ENCODE assay signal across 15 cellular contexts in genomic region chr5:92884464-92884863, GRCh38.
A peak's percentile ranks its signal among the peaks of the same experiment; 100 is the strongest.
DNase-seq lines count a peak whose midpoint lies in the region; ATAC-seq and TF ChIP-seq lines count a peak whose summit lies in the region.
"Had no signal": no experiment of that assay in that cellular context is flagged by ENCODE, and none has a peak within 500 bp of the region (broad histone marks: within the 10 kb centered on the region; RNA-seq: fewer than 3 reads in every experiment).

No MANE protein-coding gene starts in this region.

- H3K27ac ChIP-seq in A673 (ENCODE audit: low read depth, low read length, poor library complexity, severe bottlenecking) (no peak overlapping the region), neural cell (ENCODE audit: low read length) (peak overlapping the region; percentile 71)
- H3K27ac ChIP-seq: C4-2B had no signal

- peaks cover 45% of the 10 kb centered on the region for H3K4me1 Mint-ChIP-seq in HFFc6 (ENCODE audit: low read depth)
- no peaks in the 10 kb centered on the region for H3K4me1 Mint-ChIP-seq in natural killer cell treated with Interleukin-12 subunit alpha and Interleukin-12 subunit beta and Interleukin-15 and Interleukin-18, amount 100 ng/mL, for 72 hours (ENCODE audit: low read depth in 2 of 2)
- H3K4me1 Mint-ChIP-seq: CD4-positive, alpha-beta memory T cell had no signal

- H3K9me3 ChIP-seq in A673 (ENCODE audit: low read depth, low read length, poor library complexity, severe bottlenecking) (no peaks in the 10 kb centered on the region), neural cell (ENCODE audit: low read length) (peaks cover 2% of the 10 kb centered on the region)
- H3K9me3 ChIP-seq: HAP-1 had no signal

- no TSS peak for BruUV-seq in A673 (replicated peaks; lab: Mats Ljungman, UMichigan)

- TF ChIP-seq EP300 in neural cell (conservative IDR thresholded peaks at IDR 0.05; ENCODE audit: poor library complexity, severe bottlenecking) = peak; percentile 97

- no peaks in the 10 kb centered on the region for H3K9me2 ChIP-seq in neural cell (ENCODE audit: insufficient read depth, low read length)

- TF ChIP-seq CTCF in A673 (conservative IDR thresholded peaks at IDR 0.05; ENCODE audit: low read depth, low read length) (no peak), HFFc6 (IDR thresholded peaks at IDR 0.05) (peak; percentile 23), neural cell (IDR thresholded peaks at IDR 0.05; ENCODE audit: poor library complexity, severe bottlenecking) (peak; percentile 47)

- 0 out of 2 replicates have a peak, but pooled peaks cover 4% of the 10 kb centered on the region for H3K9me3 Mint-ChIP-seq in HFFc6
- peaks cover 3% of the 10 kb centered on the region for H3K9me3 Mint-ChIP-seq in natural killer cell treated with Interleukin-12 subunit alpha and Interleukin-12 subunit beta and Interleukin-15 and Interleukin-18, amount 100 ng/mL, for 72 hours

- H3K27me3 ChIP-seq in A673 (replicated peaks; ENCODE audit: insufficient read depth, low read depth, low read length, poor library complexity) = no peaks in the 10 kb centered on the region
- no peaks in the 10 kb centered on the region for H3K27me3 ChIP-seq in neural cell (ENCODE audit: insufficient read depth, low read depth, low read length)

- POLR2A ChIA-PET in A673 (lab: Charles Lee; ENCODE audit: low non-redundant PET) = no interaction called here

- no peaks in the 10 kb centered on the region for H3K36me3 ChIP-seq in A673 (ENCODE audit: insufficient read depth, low read length, poor library complexity, severe bottlenecking)
- H3K36me3 ChIP-seq in neural cell (ENCODE audit: insufficient read depth, low read length) = no peaks in the 10 kb centered on the region
- H3K36me3 ChIP-seq: HAP-1 had no signal

- H4K20me1 ChIP-seq in neural cell (ENCODE audit: insufficient read depth) = no peaks in the 10 kb centered on the region

- peak; percentile 42 for ATAC-seq in SK-N-SH treated with all-trans-retinoic acid at 6 μM for 48 hours
- ATAC-seq in natural killer cell treated with Interleukin-12 subunit alpha and Interleukin-12 subunit beta and Interleukin-15 and Interleukin-18, amount 100 ng/mL, for 72 hours = no peak
- ATAC-seq: K562 had no signal

- no peaks in the 10 kb centered on the region for H3K79me2 ChIP-seq in neural cell (replicated peaks; ENCODE audit: insufficient read depth, low read length)

- DNase-seq in A673 (ENCODE audit: low spot score) (peak; percentile 60), HFFc6 (no peak), NCI-H2196 treated with DMSO at 0.1 percent for 48 hours (lab: John Stamatoyannopoulos, UW; ENCODE audit: unreplicated experiment) (no peak)
- no peak for DNase-seq in natural killer cell treated with Interleukin-12 subunit alpha and Interleukin-12 subunit beta and Interleukin-15 and Interleukin-18, amount 100 ng/mL, for 72 hours (ENCODE audit: low spot score)
- DNase-seq in activated CD8-positive, alpha-beta memory T cell treated with anti-CD3 and anti-CD28 coated beads for 24 hours = no peak
- DNase-seq: 8988T; ACHN; CD4-positive, alpha-beta memory T cell; DND-41; GF-D8 had no signal

- H3K4me3 ChIP-seq in A673 (ENCODE audit: low read depth, low read length, poor library complexity, severe bottlenecking) (no peak overlapping the region), neural cell (ENCODE audit: low read length) (peak overlapping the region; percentile 17)
- H3K4me3 ChIP-seq: HAP-1, K562 had no signal

- H3K27ac Mint-ChIP-seq in HFFc6 = no peak overlapping the region
- H3K27ac Mint-ChIP-seq in natural killer cell treated with Interleukin-12 subunit alpha and Interleukin-12 subunit beta and Interleukin-15 and Interleukin-18, amount 100 ng/mL, for 72 hours = no peak overlapping the region
- H3K27ac Mint-ChIP-seq: CD4-positive, alpha-beta memory T cell had no signal

- H3K9ac ChIP-seq in neural cell (ENCODE audit: low read length) = peak overlapping the region; percentile 15

- H3F3A ChIP-seq in neural cell (ENCODE audit: insufficient read depth, low read length, poor library complexity, severe bottlenecking) = no peaks in the 10 kb centered on the region

- peaks cover 2% of the 10 kb centered on the region; the same call in 1 of the 2 replicates for H3K27me3 Mint-ChIP-seq in HFFc6 (ENCODE audit: insufficient read depth)
- H3K27me3 Mint-ChIP-seq in natural killer cell treated with Interleukin-12 subunit alpha and Interleukin-12 subunit beta and Interleukin-15 and Interleukin-18, amount 100 ng/mL, for 72 hours = no peaks in the 10 kb centered on the region
- H3K27me3 Mint-ChIP-seq: CD4-positive, alpha-beta memory T cell had no signal

- no peak overlapping the region for H3K4me3 Mint-ChIP-seq in HFFc6
- no peak overlapping the region for H3K4me3 Mint-ChIP-seq in natural killer cell treated with Interleukin-12 subunit alpha and Interleukin-12 subunit beta and Interleukin-15 and Interleukin-18, amount 100 ng/mL, for 72 hours
- H3K4me3 Mint-ChIP-seq: CD4-positive, alpha-beta memory T cell had no signal

- intact Hi-C loops in A673 (cut with micrococcal nuclease; ENCODE audit: unreplicated experiment) = no loop called here

- no peak overlapping the region for H3K4me2 ChIP-seq in neural cell (ENCODE audit: low read length)

- no peaks in the 10 kb centered on the region for H3K4me1 ChIP-seq in A673 (ENCODE audit: insufficient read depth, low read length, poor library complexity, severe bottlenecking)
- H3K4me1 ChIP-seq: HAP-1 had no signal

- CTCF ChIA-PET in A673 (lab: Charles Lee) = no interaction called here

- no peak overlapping the region for H2AFZ ChIP-seq in neural cell (ENCODE audit: low read depth, low read length)

- H3K36me3 Mint-ChIP-seq in HFFc6 (ENCODE audit: low read depth) = no peaks in the 10 kb centered on the region; the same call in 1 of the 2 replicates
- H3K36me3 Mint-ChIP-seq in natural killer cell treated with Interleukin-12 subunit alpha and Interleukin-12 subunit beta and Interleukin-15 and Interleukin-18, amount 100 ng/mL, for 72 hours = no peaks in the 10 kb centered on the region
- H3K36me3 Mint-ChIP-seq: CD4-positive, alpha-beta memory T cell had no signal

- peak; percentile 29 for TF ChIP-seq RAD21 in neural cell (conservative IDR thresholded peaks at IDR 0.05)

TF ChIP-seq in SK-N-SH treated with all-trans-retinoic acid at 6 μM for 48 hours, 23 proteins besides CTCF, POLR2A, EP300 and RAD21 (continues in another document):
- TF ChIP-seq ARNTL (CRISPR knock-in tag; IDR thresholded peaks at IDR 0.05; ENCODE audit: borderline replicate concordance, low read depth) (no peak), CSDC2 (CRISPR knock-in tag; IDR thresholded peaks at IDR 0.05) (no peak), TSHZ2 (CRISPR knock-in tag; IDR thresholded peaks at IDR 0.05) (no peak), GLIS3 (CRISPR knock-in tag; IDR thresholded peaks at IDR 0.05) (no peak)

TF ChIP-seq in neural cell, 6 proteins besides CTCF, POLR2A, EP300 and RAD21:
- TF ChIP-seq SMC3 (conservative IDR thresholded peaks at IDR 0.05; ENCODE audit: poor library complexity) = no peak
- TF ChIP-seq POLR2AphosphoS5 (IDR thresholded peaks at IDR 0.05) = peak; percentile 77
- TF ChIP-seq REST (IDR thresholded peaks at IDR 0.05; ENCODE audit: borderline replicate concordance) = peak; percentile 51
